8 cellular contexts compared by ENCODE assay signal in genomic region chr19:13747098-13747453, GRCh38. TPM values are rescaled to one million over a fixed set of nuclear protein-coding genes. Genes with fewer than 3 reads are reported as not detected.
A peak's percentile ranks its signal among the peaks of the same experiment; 100 is the strongest.
DNase-seq lines count a peak whose midpoint lies in the region; ATAC-seq, FAIRE-seq and TF ChIP-seq lines count a peak whose summit lies in the region.

No MANE protein-coding gene starts in this region.

- H3K79me2 ChIP-seq in HepG2 (ENCODE audit: insufficient read depth, low read length): peaks cover 5% of the 10 kb centered on the region

- peaks cover 33% of the 10 kb centered on the region for H3K4me1 ChIP-seq in HepG2 (ENCODE audit: insufficient read depth, low read length)
- H3K4me1 ChIP-seq in thoracic aorta (ENCODE audit: control insufficient read depth in 1 of 2, low read depth in 2 of 2): peaks cover 5 to 12% of the 10 kb centered on the region in 2 donors

- no peak for TF ChIP-seq POLR2A in HepG2 (IDR thresholded peaks at IDR 0.05; ENCODE audit: insufficient read depth in 1 of 2, low read depth in 2 of 2, low read length in 2 of 2)

- TF ChIP-seq EP300 in HepG2 (IDR thresholded peaks at IDR 0.05; ENCODE audit: low read depth in 2 of 2, low read length in 2 of 2): no peak
- no peak for TF ChIP-seq EP300 in HepG2 (CRISPR knock-in tag; IDR thresholded peaks at IDR 0.05; ENCODE audit: borderline replicate concordance)

- WGBS in HepG2 (ENCODE audit: low lambda C conversion rate): 94% methylated on average over 8 of the region's 8 CpGs

- H3K4me3 ChIP-seq in HepG2 (replicated peaks in 1 of 3; ENCODE audit: insufficient read depth in 1 of 3, low read depth in 2 of 3, low read length in 3 of 3) (peak overlapping the region in 2 of 3 experiments; percentile 20 to 90; a peak in 2 of 6 replicates), thoracic aorta (peak overlapping the region; percentile 90)

- no peak for ATAC-seq in activated CD8-positive, alpha-beta memory T cell treated with anti-CD3 and anti-CD28 coated beads, Interleukin-2, amount 10 ng/mL, durations not matched to agents 7 days and 5 days
- ATAC-seq in activated naive CD8-positive, alpha-beta T cell treated with anti-CD3 and anti-CD28 coated beads, Interleukin-2, amount 10 ng/mL, durations not matched to agents 7 days and 5 days (ENCODE audit: low read depth): no peak
- no peak for ATAC-seq in HepG2
- no peak for ATAC-seq in thoracic aorta (ENCODE audit: insufficient number of reproducible peaks, low FRiP score, low read depth)
- ATAC-seq in GM21576 (IDR thresholded peaks at IDR 0.05; ENCODE audit: unreplicated experiment): no peak
- ATAC-seq in HG02870 (IDR thresholded peaks at IDR 0.05; ENCODE audit: unreplicated experiment): no peak

- no peak overlapping the region for H2AFZ ChIP-seq in HepG2 (ENCODE audit: low read length)

- peak overlapping the region; percentile 93 for H3K4me3 Mint-ChIP-seq in activated CD8-positive, alpha-beta memory T cell treated with anti-CD3 and anti-CD28 coated beads, Interleukin-2, amount 10 ng/mL, durations not matched to agents 7 days and 5 days
- peak overlapping the region; percentile 96 for H3K4me3 Mint-ChIP-seq in activated naive CD8-positive, alpha-beta T cell treated with anti-CD3 and anti-CD28 coated beads, Interleukin-2, amount 10 ng/mL, durations not matched to agents 7 days and 5 days

- intact Hi-C loops in HepG2 (cut with micrococcal nuclease; ENCODE audit: unreplicated experiment): loop anchor here (1.0 kb wide), 1 partner anchor 16 kb away; no protein-coding TSS in a partner anchor

- TF ChIP-seq CTCF in HepG2 (CRISPR knock-in tag; IDR thresholded peaks at IDR 0.05) (no peak), thoracic aorta (IDR thresholded peaks at IDR 0.05) (no peak)

- POLR2A ChIA-PET in activated naive CD8-positive, alpha-beta T cell treated with anti-CD3 and anti-CD28 coated beads, Interleukin-2, amount 10 ng/mL, durations not matched to agents 7 days and 5 days (lab: Charles Lee): interaction anchor here (0.6 to 2.4 kb wide), 12 partner anchors 8 to 594 kb away, joined by 3 to 21 read pairs (median 7); partner anchors contain the start of genes C19orf53, MRI1 and ZSWIM4
- POLR2A ChIA-PET in HepG2 (lab: Yijun Ruan, JAX): interaction anchor here (0.8 to 2.4 kb wide), 13 partner anchors 8 to 572 kb away, joined by 3 to 43 read pairs (median 6); partner anchors contain the start of genes C19orf53, IL27RA, MRI1 and ZSWIM4

- peaks cover 8% of the 10 kb centered on the region for H3K36me3 Mint-ChIP-seq in activated CD8-positive, alpha-beta memory T cell treated with anti-CD3 and anti-CD28 coated beads, Interleukin-2, amount 10 ng/mL, durations not matched to agents 7 days and 5 days
- peaks cover 3% of the 10 kb centered on the region for H3K36me3 Mint-ChIP-seq in activated naive CD8-positive, alpha-beta T cell treated with anti-CD3 and anti-CD28 coated beads, Interleukin-2, amount 10 ng/mL, durations not matched to agents 7 days and 5 days

- H3K27ac Mint-ChIP-seq in activated CD8-positive, alpha-beta memory T cell treated with anti-CD3 and anti-CD28 coated beads, Interleukin-2, amount 10 ng/mL, durations not matched to agents 7 days and 5 days: peak overlapping the region; percentile 90
- H3K27ac Mint-ChIP-seq in activated naive CD8-positive, alpha-beta T cell treated with anti-CD3 and anti-CD28 coated beads, Interleukin-2, amount 10 ng/mL, durations not matched to agents 7 days and 5 days: peak overlapping the region; percentile 91

- H4K20me1 ChIP-seq in HepG2 (ENCODE audit: insufficient read depth, low read length): no peaks in the 10 kb centered on the region

- H3K27ac ChIP-seq in HepG2 (ENCODE audit: extremely low read length, insufficient read depth, low read length) (peak overlapping the region; percentile 7), thoracic aorta (peak overlapping the region; percentile 13 to 89)

- H3K27me3 ChIP-seq in HepG2 (ENCODE audit: control insufficient read depth in 1 of 2, insufficient read depth in 2 of 2, low read length in 2 of 2) (no peaks in the 10 kb centered on the region; a peak in 1 of 5 replicates), thoracic aorta (replicated peaks; ENCODE audit: insufficient read depth) (no peaks in the 10 kb centered on the region)

- BruUV-seq in HepG2 (replicated peaks; lab: Mats Ljungman, UMichigan): no TSS peak

- TF ChIP-seq RAD21 in HepG2 (CRISPR knock-in tag; IDR thresholded peaks at IDR 0.05): no peak

- DNase-seq in activated CD8-positive, alpha-beta memory T cell treated with anti-CD3 and anti-CD28 coated beads, Interleukin-2, amount 10 ng/mL, durations not matched to agents 7 days and 5 days: no peak
- DNase-seq in activated CD8-positive, alpha-beta memory T cell treated with anti-CD3 and anti-CD28 coated beads for 24 hours: no peak
- no peak for DNase-seq in activated naive CD8-positive, alpha-beta T cell treated with anti-CD3 and anti-CD28 coated beads, Interleukin-2, amount 10 ng/mL, durations not matched to agents 7 days and 5 days
- DNase-seq in HepG2 (ENCODE audit: low spot score): no peak
- DNase-seq in thoracic aorta (ENCODE audit: low spot score): no peak
- no peak for DNase-seq in activated CD4-positive, CD25-positive, alpha-beta regulatory T cell treated with anti-CD3 and anti-CD28 coated beads, Interleukin-2, amount 50 U/mL, for 72 hours

- FAIRE-seq in HepG2 (lab: Jason Lieb, UNC): no peak

- H3K4me2 ChIP-seq in HepG2 (ENCODE audit: low read depth, low read length): peak overlapping the region; percentile 30; the same call in 1 of the 2 replicates

- H3K9me3 ChIP-seq in HepG2 (ENCODE audit: low read length): no peaks in the 10 kb centered on the region
- H3K9me3 ChIP-seq in thoracic aorta: no peaks in the 10 kb centered on the region

- peaks cover 28% of the 10 kb centered on the region for H3K4me1 Mint-ChIP-seq in activated CD8-positive, alpha-beta memory T cell treated with anti-CD3 and anti-CD28 coated beads, Interleukin-2, amount 10 ng/mL, durations not matched to agents 7 days and 5 days
- peaks cover 20% of the 10 kb centered on the region for H3K4me1 Mint-ChIP-seq in activated naive CD8-positive, alpha-beta T cell treated with anti-CD3 and anti-CD28 coated beads, Interleukin-2, amount 10 ng/mL, durations not matched to agents 7 days and 5 days

- CTCF ChIA-PET in activated CD8-positive, alpha-beta memory T cell treated with anti-CD3 and anti-CD28 coated beads, Interleukin-2, amount 10 ng/mL, durations not matched to agents 7 days and 5 days (lab: Charles Lee): interaction anchor here (0.8 to 2.4 kb wide), 11 partner anchors 9 to 134 kb away, joined by 3 to 17 read pairs (median 4); partner anchors contain the start of gene MRI1
- CTCF ChIA-PET in HepG2 (lab: Yijun Ruan, JAX; ENCODE audit: low intra/inter-chr PET ratio, low total read pairs): no interaction called here

- peak overlapping the region; percentile 12; the same call in 1 of the 2 replicates for H3K9ac ChIP-seq in HepG2 (ENCODE audit: insufficient read depth, low read depth, low read length)

- H3K9me3 Mint-ChIP-seq in activated CD8-positive, alpha-beta memory T cell treated with anti-CD3 and anti-CD28 coated beads, Interleukin-2, amount 10 ng/mL, durations not matched to agents 7 days and 5 days (ENCODE audit: low read depth): no peaks in the 10 kb centered on the region
- H3K9me3 Mint-ChIP-seq in activated naive CD8-positive, alpha-beta T cell treated with anti-CD3 and anti-CD28 coated beads, Interleukin-2, amount 10 ng/mL, durations not matched to agents 7 days and 5 days: no peaks in the 10 kb centered on the region

- no peaks in the 10 kb centered on the region for H3K27me3 Mint-ChIP-seq in activated CD8-positive, alpha-beta memory T cell treated with anti-CD3 and anti-CD28 coated beads, Interleukin-2, amount 10 ng/mL, durations not matched to agents 7 days and 5 days
- H3K27me3 Mint-ChIP-seq in activated naive CD8-positive, alpha-beta T cell treated with anti-CD3 and anti-CD28 coated beads, Interleukin-2, amount 10 ng/mL, durations not matched to agents 7 days and 5 days: no peaks in the 10 kb centered on the region

- in situ Hi-C loops in HepG2 (cut with HindIII; ENCODE audit: extremely low pct_ligation_motif_present, low pct_unique_long_range_greater_than_20kb): no loop called here

- H3K36me3 ChIP-seq in HepG2 (replicated peaks in 1 of 2; ENCODE audit: control insufficient read depth in 1 of 2, insufficient read depth in 2 of 2, low read length in 2 of 2) (peaks cover 3% of the 10 kb centered on the region in 2 experiments; a peak in 2 of 5 replicates), thoracic aorta (peaks cover under 1% of the 10 kb centered on the region)

RNA-seq across cellular contexts. Expression of gene MRI1, which starts 17.2 kb away (rescaled TPM):
- total RNA-seq in activated CD8-positive, alpha-beta memory T cell treated with anti-CD3 and anti-CD28 coated beads, Interleukin-2, amount 10 ng/mL, durations not matched to agents 7 days and 5 days: 10 to 100 TPM; 51.7 to 59.3 TPM
- total RNA-seq in activated naive CD8-positive, alpha-beta T cell treated with anti-CD3 and anti-CD28 coated beads, Interleukin-2, amount 10 ng/mL, durations not matched to agents 7 days and 5 days: 10 to 100 TPM; 63.5 to 65.3 TPM
- 15.3 and 20.1 TPM in 2 replicates for total RNA-seq in HepG2 (2016; rRNA removed; fragmentation: Illumina TruSeq; extraction: Trizol)
- total RNA-seq in HepG2 (2016; cell fraction: cytosol; rRNA removed; fragmentation: Illumina TruSeq; extraction: Trizol; ENCODE audit: low read depth): 2.2 and 3.3 TPM in 2 replicates
- 15.0 and 19.2 TPM in 2 replicates for total RNA-seq in HepG2 (2016; cell fraction: insoluble cytoplasmic fraction; rRNA removed; fragmentation: Illumina TruSeq; extraction: Trizol)
- total RNA-seq in HepG2 (2016; cell fraction: membrane; rRNA removed; fragmentation: Illumina TruSeq; extraction: Trizol): 5.4 and 5.5 TPM in 2 replicates
- total RNA-seq in HepG2 (2016; cell fraction: nucleus; rRNA removed; fragmentation: Illumina TruSeq; extraction: Trizol): 16.8 and 19.8 TPM in 2 replicates
- 20.6 and 27.7 TPM in 2 replicates for polyA plus RNA-seq in HepG2 (2011; rRNA removed)
- polyA plus RNA-seq in HepG2 (2011; cell fraction: cytosol; rRNA removed): 11.3 and 15.1 TPM in 2 replicates
- 130 and 140 TPM in 2 replicates for polyA plus RNA-seq in HepG2 (2011; cell fraction: nucleus; rRNA removed)
- polyA plus RNA-seq in HepG2 (2012): 9.3 and 11.3 TPM in 2 replicates
- 2.0 and 2.1 TPM in 2 replicates for polyA plus RNA-seq in HepG2 (2016; cell fraction: cytosol; fragmentation: Illumina TruSeq; extraction: Trizol; ENCODE audit: low read depth)
- 14.4 and 15.2 TPM in 2 replicates for polyA plus RNA-seq in HepG2 (2016; cell fraction: insoluble cytoplasmic fraction; fragmentation: Illumina TruSeq; extraction: Trizol; ENCODE audit: low read depth)
- polyA plus RNA-seq in HepG2 (2016; cell fraction: membrane; fragmentation: Illumina TruSeq; extraction: Trizol; ENCODE audit: low read depth): 3.7 TPM in 2 replicates
- polyA plus RNA-seq in HepG2 (2016; cell fraction: nucleus; fragmentation: Illumina TruSeq; extraction: Trizol; ENCODE audit: insufficient read depth, low read depth): 38.8 and 42.1 TPM in 2 replicates
- 31.0 and 50.1 TPM in 2 replicates for polyA minus RNA-seq in HepG2 (2011; rRNA and poly(A)+ RNA removed; ENCODE audit: low replicate concordance)
- polyA minus RNA-seq in HepG2 (2011; cell fraction: cytosol; rRNA and poly(A)+ RNA removed): 12.0 and 12.5 TPM in 2 replicates
- polyA minus RNA-seq in HepG2 (2011; cell fraction: nucleus; rRNA and poly(A)+ RNA removed): 12.9 and 13.9 TPM in 2 replicates
- total RNA-seq in thoracic aorta: 10 to 100 TPM; 54.6 to 63.0 TPM

RNA-seq across cellular contexts. Expression of gene C19orf53, which starts 27.2 kb away (rescaled TPM):
- total RNA-seq in activated CD8-positive, alpha-beta memory T cell treated with anti-CD3 and anti-CD28 coated beads, Interleukin-2, amount 10 ng/mL, durations not matched to agents 7 days and 5 days: 10 to 100 TPM; 77.7 to 94.0 TPM
- 10 to 100 TPM; 85.2 to 88.1 TPM for total RNA-seq in activated naive CD8-positive, alpha-beta T cell treated with anti-CD3 and anti-CD28 coated beads, Interleukin-2, amount 10 ng/mL, durations not matched to agents 7 days and 5 days
- total RNA-seq in HepG2 (2016; rRNA removed; fragmentation: Illumina TruSeq; extraction: Trizol) (127 and 129 TPM in 2 replicates), thoracic aorta (100 to 1,000 TPM; 114 to 128 TPM)
- 100 and 107 TPM in 2 replicates for total RNA-seq in HepG2 (2016; cell fraction: cytosol; rRNA removed; fragmentation: Illumina TruSeq; extraction: Trizol; ENCODE audit: low read depth)
- total RNA-seq in HepG2 (2016; cell fraction: insoluble cytoplasmic fraction; rRNA removed; fragmentation: Illumina TruSeq; extraction: Trizol): 120 and 139 TPM in 2 replicates
- total RNA-seq in HepG2 (2016; cell fraction: membrane; rRNA removed; fragmentation: Illumina TruSeq; extraction: Trizol): 129 and 137 TPM in 2 replicates
- 38.1 and 46.3 TPM in 2 replicates for total RNA-seq in HepG2 (2016; cell fraction: nucleus; rRNA removed; fragmentation: Illumina TruSeq; extraction: Trizol)
- 130 and 154 TPM in 2 replicates for polyA plus RNA-seq in HepG2 (2011; rRNA removed)
- polyA plus RNA-seq in HepG2 (2011; cell fraction: cytosol; rRNA removed): 136 and 140 TPM in 2 replicates
- 41.3 and 46.6 TPM in 2 replicates for polyA plus RNA-seq in HepG2 (2011; cell fraction: nucleus; rRNA removed)
- 81.4 and 137 TPM in 2 replicates for polyA plus RNA-seq in HepG2 (2012)
- 129 and 144 TPM in 2 replicates for polyA plus RNA-seq in HepG2 (2016; cell fraction: cytosol; fragmentation: Illumina TruSeq; extraction: Trizol; ENCODE audit: low read depth)
- 157 and 159 TPM in 2 replicates for polyA plus RNA-seq in HepG2 (2016; cell fraction: insoluble cytoplasmic fraction; fragmentation: Illumina TruSeq; extraction: Trizol; ENCODE audit: low read depth)
- polyA plus RNA-seq in HepG2 (2016; cell fraction: membrane; fragmentation: Illumina TruSeq; extraction: Trizol; ENCODE audit: low read depth): 161 and 164 TPM in 2 replicates
- 79.1 and 91.5 TPM in 2 replicates for polyA plus RNA-seq in HepG2 (2016; cell fraction: nucleus; fragmentation: Illumina TruSeq; extraction: Trizol; ENCODE audit: insufficient read depth, low read depth)
- polyA minus RNA-seq in HepG2 (2011; rRNA and poly(A)+ RNA removed; ENCODE audit: low replicate concordance): 66.1 and 174 TPM in 2 replicates
- 29.3 and 33.8 TPM in 2 replicates for polyA minus RNA-seq in HepG2 (2011; cell fraction: cytosol; rRNA and poly(A)+ RNA removed)
- 14.4 and 17.7 TPM in 2 replicates for polyA minus RNA-seq in HepG2 (2011; cell fraction: nucleus; rRNA and poly(A)+ RNA removed)

RNA-seq across cellular contexts. Expression of gene ZSWIM4, which starts 48.2 kb away (rescaled TPM):
- total RNA-seq in activated CD8-positive, alpha-beta memory T cell treated with anti-CD3 and anti-CD28 coated beads, Interleukin-2, amount 10 ng/mL, durations not matched to agents 7 days and 5 days: 1 to 10 TPM; 8.1 to 8.4 TPM
- 1 to 10 TPM; 9.6 to 9.9 TPM for total RNA-seq in activated naive CD8-positive, alpha-beta T cell treated with anti-CD3 and anti-CD28 coated beads, Interleukin-2, amount 10 ng/mL, durations not matched to agents 7 days and 5 days
- total RNA-seq in HepG2 (2016; rRNA removed; fragmentation: Illumina TruSeq; extraction: Trizol) (0.27 and 0.33 TPM in 2 replicates), thoracic aorta (10 to 100 TPM in 1 of 2 donors, 1 to 10 TPM in 1; 9.5 to 11.8 TPM)
- total RNA-seq in HepG2 (2016; cell fraction: cytosol; rRNA removed; fragmentation: Illumina TruSeq; extraction: Trizol; ENCODE audit: low read depth): 0.10 and 0.35 TPM in 2 replicates
- total RNA-seq in HepG2 (2016; cell fraction: insoluble cytoplasmic fraction; rRNA removed; fragmentation: Illumina TruSeq; extraction: Trizol): 0.22 and 0.28 TPM in 2 replicates
- 0.09 and 0.14 TPM in 2 replicates for total RNA-seq in HepG2 (2016; cell fraction: membrane; rRNA removed; fragmentation: Illumina TruSeq; extraction: Trizol)
- total RNA-seq in HepG2 (2016; cell fraction: nucleus; rRNA removed; fragmentation: Illumina TruSeq; extraction: Trizol): 0.28 and 0.37 TPM in 2 replicates
- polyA plus RNA-seq in HepG2 (2011; rRNA removed): 0.86 and 1.8 TPM in 2 replicates
- polyA plus RNA-seq in HepG2 (2011; cell fraction: cytosol; rRNA removed): 0.91 and 1.2 TPM in 2 replicates
- polyA plus RNA-seq in HepG2 (2011; cell fraction: nucleus; rRNA removed): 3.4 and 3.5 TPM in 2 replicates
- polyA plus RNA-seq in HepG2 (2012): 1.5 and 2.1 TPM in 2 replicates
- 0.02 TPM in 1 of 2 replicates, not detected in the other for polyA plus RNA-seq in HepG2 (2016; cell fraction: cytosol; fragmentation: Illumina TruSeq; extraction: Trizol; ENCODE audit: low read depth)
- 0.38 and 0.45 TPM in 2 replicates for polyA plus RNA-seq in HepG2 (2016; cell fraction: insoluble cytoplasmic fraction; fragmentation: Illumina TruSeq; extraction: Trizol; ENCODE audit: low read depth)
- polyA plus RNA-seq in HepG2 (2016; cell fraction: membrane; fragmentation: Illumina TruSeq; extraction: Trizol; ENCODE audit: low read depth): 0.14 and 0.20 TPM in 2 replicates
- 0.48 and 0.55 TPM in 2 replicates for polyA plus RNA-seq in HepG2 (2016; cell fraction: nucleus; fragmentation: Illumina TruSeq; extraction: Trizol; ENCODE audit: insufficient read depth, low read depth)
- 1.7 and 5.3 TPM in 2 replicates for polyA minus RNA-seq in HepG2 (2011; rRNA and poly(A)+ RNA removed; ENCODE audit: low replicate concordance)
- 2.5 and 2.7 TPM in 2 replicates for polyA minus RNA-seq in HepG2 (2011; cell fraction: cytosol; rRNA and poly(A)+ RNA removed)
- 2.1 and 2.4 TPM in 2 replicates for polyA minus RNA-seq in HepG2 (2011; cell fraction: nucleus; rRNA and poly(A)+ RNA removed)
